10 cellular contexts compared by ENCODE assay signal in genomic region chr6:15512126-15512525, GRCh38.
A peak's percentile ranks its signal among the peaks of the same experiment; 100 is the strongest.
DNase-seq lines count a peak whose midpoint lies in the region; ATAC-seq and TF ChIP-seq lines count a peak whose summit lies in the region.
"Had no signal": no experiment of that assay in that cellular context is flagged by ENCODE, and none has a peak within 500 bp of the region (broad histone marks: within the 10 kb centered on the region; RNA-seq: fewer than 3 reads in every experiment).

No MANE protein-coding gene starts in this region.

- no peaks in the 10 kb centered on the region for H3K9me3 ChIP-seq in PC-9 (ENCODE audit: insufficient read depth, low read depth)
- H3K9me3 ChIP-seq: ascending aorta had no signal

- TF ChIP-seq CTCF in PC-9 (conservative IDR thresholded peaks at IDR 0.05) (0 out of 2 replicates have a peak, but pooled peaks have one; percentile 17), fibroblast of pulmonary artery (IDR thresholded peaks at IDR 0.05; ENCODE audit: low read length, missing control alignments) (peak; percentile 15)

- no peaks in the 10 kb centered on the region for H3K9me2 ChIP-seq in PC-9 (ENCODE audit: insufficient read depth)

- DNase-seq in NCI-H524 (lab: John Stamatoyannopoulos, UW) (peak; percentile 11 to 47), NCI-H524 treated with DMSO at 0.1 percent for 48 hours (lab: John Stamatoyannopoulos, UW) (no peak), PC-9 (no peak), fibroblast of pulmonary artery (ENCODE audit: low read depth) (peak; percentile 30), retina (peak; percentile 47), AML-193 (lab: John Stamatoyannopoulos, UW) (no peak)
- DNase-seq in activated CD4-positive, alpha-beta T cell treated with anti-CD3 and anti-CD28 coated beads, Interleukin-2, amount 50 U/mL, for 1 hour, result no peak
- DNase-seq: foreskin melanocyte had no signal

- no peaks in the 10 kb centered on the region for H3K36me3 ChIP-seq in PC-9 (ENCODE audit: low read depth)

- no peaks in the 10 kb centered on the region for H3K27me3 ChIP-seq in PC-9 (ENCODE audit: insufficient read depth, low read depth)
- H3K27me3 ChIP-seq: ascending aorta had no signal

- H4K20me1 ChIP-seq in PC-9 (ENCODE audit: insufficient read depth), result no peaks in the 10 kb centered on the region; the same call in 1 of the 2 replicates

- no TSS peak for BruUV-seq in PC-9 (replicated peaks; lab: Mats Ljungman, UMichigan)

- H2AFZ ChIP-seq in PC-9, result no peak overlapping the region

- intact Hi-C loops in PC-9 (cut with micrococcal nuclease; ENCODE audit: unreplicated experiment), result no loop called here

- no peaks in the 10 kb centered on the region for H3K79me2 ChIP-seq in PC-9 (ENCODE audit: low read depth)

- H3K4me2 ChIP-seq in PC-9, result no peak overlapping the region

- no peak for ATAC-seq in GM19328 (IDR thresholded peaks at IDR 0.05; ENCODE audit: unreplicated experiment)

- H3F3A ChIP-seq in PC-9 (ENCODE audit: insufficient read depth, low read depth), result no peaks in the 10 kb centered on the region

- H3K4me1 ChIP-seq in PC-9 (replicated peaks; ENCODE audit: insufficient read depth), result no peaks in the 10 kb centered on the region
- H3K4me1 ChIP-seq: ascending aorta had no signal

- CTCF ChIA-PET in PC-9 (lab: Charles Lee), result no interaction called here

- POLR2A ChIA-PET in PC-9 (lab: Charles Lee; ENCODE audit: unreplicated experiment), result interaction anchor here (0.6 kb wide), 1 partner anchor 105 kb away, joined by 5 read pairs; no protein-coding TSS in a partner anchor

- H3K27ac ChIP-seq in PC-9, result no peak overlapping the region
- H3K27ac ChIP-seq: ascending aorta had no signal

- H3K4me3 ChIP-seq in PC-9 (no peak overlapping the region), fibroblast of pulmonary artery (replicated peaks; ENCODE audit: low read depth, low read length) (no peak overlapping the region)
- H3K4me3 ChIP-seq: ascending aorta had no signal

Comparison
In these comparisons a context has a peak if more than half of its experiments do, and no peak if none do; other contexts are left out.
1. DNase-seq: peak in NCI-H524 (2 of 2), fibroblast of pulmonary artery (single experiment) and retina (single experiment); none in NCI-H524 treated with DMSO at 0.1 percent for 48 hours (single experiment), PC-9 (0 of 2), activated CD4-positive, alpha-beta T cell treated with anti-CD3 and anti-CD28 coated beads, Interleukin-2, amount 50 U/mL, for 1 hour (single experiment) and AML-193 (0 of 2).